ENCODE assay signal across 8 cellular contexts in the genomic region with DNA sequence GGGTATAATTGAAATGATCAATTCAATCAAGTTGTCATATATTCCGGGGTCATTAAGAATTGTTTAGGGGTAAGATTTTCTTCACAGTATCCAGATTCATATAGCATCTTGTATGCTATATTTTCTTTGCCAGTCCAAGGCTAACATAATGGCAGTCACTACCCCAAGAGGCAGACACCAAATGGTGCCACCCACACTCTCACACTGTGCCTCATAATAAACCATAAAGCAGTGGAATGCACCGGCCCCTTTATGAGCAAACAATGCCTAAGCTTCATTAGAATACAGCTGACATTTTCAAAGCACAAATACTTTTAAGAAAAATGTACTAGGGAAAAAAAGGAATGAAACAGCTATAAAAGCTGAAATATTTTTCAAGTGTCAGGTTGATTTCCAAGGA.
DNase-seq lines count a peak whose midpoint lies in the region; ATAC-seq and TF ChIP-seq lines count a peak whose summit lies in the region.

No MANE protein-coding gene starts in this region.

- H2AK5ac ChIP-seq in mesenchymal stem cell (ENCODE audit: low read length, severe bottlenecking), result no peak overlapping the region

- no peaks in the 10 kb centered on the region for H3K79me2 ChIP-seq in PC-3 (ENCODE audit: low read length)

- in situ Hi-C loops in ACHN (cut with HindIII; ENCODE audit: low pct_ligation_motif_present, low pct_unique_long_range_greater_than_20kb, low sequenced_read_pairs), result no loop called here

- no peaks in the 10 kb centered on the region for H4K20me1 ChIP-seq in PC-3 (ENCODE audit: low read length)

- no peak overlapping the region for H2BK12ac ChIP-seq in mesenchymal stem cell (ENCODE audit: low read length in 2 of 2)

- H3K23ac ChIP-seq in mesenchymal stem cell (ENCODE audit: low read length in 2 of 2), result no peak overlapping the region

- no peaks in the 10 kb centered on the region for H3K9me3 ChIP-seq in PC-3 (ENCODE audit: low read length)
- no peaks in the 10 kb centered on the region for H3K9me3 ChIP-seq in mesenchymal stem cell (ENCODE audit: control insufficient read depth, low read length)
- no peaks in the 10 kb centered on the region for H3K9me3 ChIP-seq in thymus (ENCODE audit: control insufficient read depth)

- intact Hi-C loops in PC-3 (cut with micrococcal nuclease), result loop anchor here (2.0 kb wide), 1 partner anchor 89 kb away; no protein-coding TSS in a partner anchor

- H2AFZ ChIP-seq in PC-3 (ENCODE audit: low read length) (peak overlapping the region; percentile 29), mesenchymal stem cell (ENCODE audit: low read depth, low read length) (no peak overlapping the region)

- H3K4me1 ChIP-seq in PC-3 (ENCODE audit: insufficient read depth, low read length), result no peaks in the 10 kb centered on the region
- no peaks in the 10 kb centered on the region for H3K4me1 ChIP-seq in mesenchymal stem cell (ENCODE audit: control insufficient read depth, insufficient read depth, low read depth, low read length)
- peaks cover 10% of the 10 kb centered on the region for H3K4me1 ChIP-seq in thymus (ENCODE audit: control insufficient read depth, insufficient read depth, low read length)

- TF ChIP-seq CTCF in GM12864 (IDR thresholded peaks at IDR 0.05; ENCODE audit: low read depth, low read length, missing control alignments) (no peak), PC-3 (conservative IDR thresholded peaks at IDR 0.05; ENCODE audit: low read depth, low read length) (no peak), cardiac fibroblast (IDR thresholded peaks at IDR 0.05; ENCODE audit: low read depth, low read length) (no peak)

- no peaks in the 10 kb centered on the region for H3K36me3 ChIP-seq in PC-3 (ENCODE audit: low read depth, low read length)
- peaks cover 0 to 3% of the 10 kb centered on the region in 2 experiments for H3K36me3 ChIP-seq in mesenchymal stem cell (ENCODE audit: control insufficient read depth in 1 of 2, insufficient read depth in 2 of 2, low read depth in 1 of 2, low read length in 2 of 2)
- H3K36me3 ChIP-seq in thymus (ENCODE audit: control insufficient read depth, insufficient read depth), result no peaks in the 10 kb centered on the region

- no peak overlapping the region for H2BK5ac ChIP-seq in mesenchymal stem cell (ENCODE audit: low read depth, low read length, poor library complexity, severe bottlenecking)

- H3K9ac ChIP-seq in PC-3 (ENCODE audit: low read length) (no peak overlapping the region), mesenchymal stem cell (ENCODE audit: low read length) (peak overlapping the region; percentile 85)

- WGBS in mesenchymal stem cell, result no CpG with 5 or more reads among the region's 2 CpGs
- under 1% methylated on average over 2 of the region's 2 CpGs for WGBS in thymus

- H3K27ac ChIP-seq in PC-3 (ENCODE audit: low read length), result no peak overlapping the region
- no peak overlapping the region for H3K27ac ChIP-seq in mesenchymal stem cell (ENCODE audit: low read length, poor library complexity, severe bottlenecking)
- H3K27ac ChIP-seq in thymus (ENCODE audit: low read depth), result no peak overlapping the region

- H3K27me3 ChIP-seq in PC-3 (ENCODE audit: low read length), result no peaks in the 10 kb centered on the region
- no peaks in the 10 kb centered on the region for H3K27me3 ChIP-seq in mesenchymal stem cell (ENCODE audit: control insufficient read depth in 1 of 2, insufficient read depth in 1 of 2, low read length in 2 of 2)
- H3K27me3 ChIP-seq in thymus (ENCODE audit: control insufficient read depth, insufficient read depth), result no peaks in the 10 kb centered on the region

- TSS peak; percentile 80 for BruUV-seq in PC-3 (replicated peaks; lab: Mats Ljungman, UMichigan)

- no peak overlapping the region for H2BK15ac ChIP-seq in mesenchymal stem cell (ENCODE audit: low read depth, poor library complexity, severe bottlenecking)

- no peak overlapping the region for H4K91ac ChIP-seq in mesenchymal stem cell (ENCODE audit: low read length)

- no peaks in the 10 kb centered on the region for H3F3A ChIP-seq in PC-3 (ENCODE audit: low read length, unreplicated experiment)

- DNase-seq in ACHN (peak; percentile 14), GM12864 (ENCODE audit: low read depth) (peak; percentile 16), PC-3 (peak; percentile 44), cardiac fibroblast (ENCODE audit: low read depth in 2 of 2) (peak; percentile 41 to 43), mesenchymal stem cell (peak; percentile 47)

- POLR2A ChIA-PET in PC-3 (lab: Charles Lee; ENCODE audit: unreplicated experiment), result interaction anchor here (0.6 to 0.9 kb wide), 2 partner anchors 30 to 289 kb away, joined by 3 to 23 read pairs; no protein-coding TSS in a partner anchor

- no peak overlapping the region for H3K4ac ChIP-seq in mesenchymal stem cell (ENCODE audit: low read depth in 1 of 2, low read length in 2 of 2)

- H3K79me1 ChIP-seq in mesenchymal stem cell (replicated peaks; ENCODE audit: low read length, poor library complexity, severe bottlenecking), result peaks cover 10% of the 10 kb centered on the region

- H3K9me2 ChIP-seq in PC-3 (replicated peaks; ENCODE audit: low read length), result no peaks in the 10 kb centered on the region

- no peak overlapping the region for H4K8ac ChIP-seq in mesenchymal stem cell (ENCODE audit: low read length)

- CTCF ChIA-PET in PC-3 (lab: Charles Lee), result no interaction called here

- no peak overlapping the region for H3K18ac ChIP-seq in mesenchymal stem cell (ENCODE audit: low read depth in 1 of 2, low read length in 2 of 2)

- no peak overlapping the region for H2BK120ac ChIP-seq in mesenchymal stem cell (ENCODE audit: low read depth, low read length)

- ATAC-seq in HG03175 (IDR thresholded peaks at IDR 0.05; ENCODE audit: unreplicated experiment) (peak; percentile 67), PC-3 (peak; percentile 93), HG02938 (IDR thresholded peaks at IDR 0.05; ENCODE audit: unreplicated experiment) (no peak)

- H3K14ac ChIP-seq in mesenchymal stem cell (ENCODE audit: low read length in 2 of 2), result no peak overlapping the region

- H3K4me3 ChIP-seq in GM12864 (ENCODE audit: low read depth, low read length) (peak overlapping the region; percentile 36), PC-3 (ENCODE audit: low read length) (peak overlapping the region; percentile 67), cardiac fibroblast (replicated peaks in 1 of 2; ENCODE audit: low read depth in 2 of 2, low read length in 2 of 2) (peak overlapping the region; percentile 45 to 58), mesenchymal stem cell (ENCODE audit: insufficient read depth in 1 of 2, low read depth in 1 of 2, low read length in 2 of 2) (peak overlapping the region; percentile 18 to 87), thymus (ENCODE audit: low read length) (peak overlapping the region; percentile 82)

- H3K4me2 ChIP-seq in PC-3 (ENCODE audit: low read length) (peak overlapping the region; percentile 80), mesenchymal stem cell (ENCODE audit: low read length, poor library complexity, severe bottlenecking) (peak overlapping the region; percentile 49)
